ENCODE assay signal across 30 cellular contexts in genomic region chr13:102260256-102260655, GRCh38.
"Had no signal": no experiment of that assay in that cellular context is flagged by ENCODE, and none has a peak within 500 bp of the region (broad histone marks: within the 10 kb centered on the region; RNA-seq: fewer than 3 reads in every experiment).

No MANE protein-coding gene starts in this region.

- H3K4me1 ChIP-seq: ascending aorta, colonic mucosa, esophagus squamous epithelium, vagina had no signal

- ATAC-seq: left colon, sciatic nerve had no signal

- H3K4me1 Mint-ChIP-seq: activated CD4-positive, alpha-beta memory T cell treated with anti-CD3 and anti-CD28 coated beads, Interleukin-2, amount 10 ng/mL, durations not matched to agents 7 days and 5 days; activated CD4-positive, alpha-beta T cell treated with anti-CD3 and anti-CD28 coated beads, Interleukin-2, amount 10 ng/mL, durations not matched to agents 7 days and 5 days; activated naive CD4-positive, alpha-beta T cell treated with anti-CD3 and anti-CD28 coated beads, Interleukin-2, amount 10 ng/mL, durations not matched to agents 7 days and 5 days; activated naive CD8-positive, alpha-beta T cell treated with anti-CD3 and anti-CD28 coated beads, Interleukin-2, amount 10 ng/mL, durations not matched to agents 7 days and 5 days; immature natural killer cell; nephron had no signal

- H3K27me3 ChIP-seq: ascending aorta, cardiac muscle cell, colonic mucosa, esophagus squamous epithelium, vagina had no signal

- H3K27ac ChIP-seq: ascending aorta, cardiac muscle cell, colonic mucosa, epithelial cell of prostate, esophagus squamous epithelium, skin epidermis, thoracic aorta, vagina had no signal

- H3K36me3 Mint-ChIP-seq: activated naive CD4-positive, alpha-beta T cell treated with anti-CD3 and anti-CD28 coated beads, Interleukin-2, amount 10 ng/mL, durations not matched to agents 7 days and 5 days; activated naive CD8-positive, alpha-beta T cell treated with anti-CD3 and anti-CD28 coated beads, Interleukin-2, amount 10 ng/mL, durations not matched to agents 7 days and 5 days; brain; immature natural killer cell; type B pancreatic cell had no signal

- H3K27me3 Mint-ChIP-seq: activated CD4-positive, alpha-beta memory T cell treated with anti-CD3 and anti-CD28 coated beads, Interleukin-2, amount 10 ng/mL, durations not matched to agents 7 days and 5 days; activated CD4-positive, alpha-beta T cell treated with anti-CD3 and anti-CD28 coated beads, Interleukin-2, amount 10 ng/mL, durations not matched to agents 7 days and 5 days; activated naive CD4-positive, alpha-beta T cell treated with anti-CD3 and anti-CD28 coated beads, Interleukin-2, amount 10 ng/mL, durations not matched to agents 7 days and 5 days; activated naive CD8-positive, alpha-beta T cell treated with anti-CD3 and anti-CD28 coated beads, Interleukin-2, amount 10 ng/mL, durations not matched to agents 7 days and 5 days; type B pancreatic cell had no signal

- DNase-seq: activated CD4-positive, alpha-beta memory T cell treated with anti-CD3 and anti-CD28 coated beads, Interleukin-2, amount 10 ng/mL, durations not matched to agents 7 days and 5 days; activated CD4-positive, alpha-beta T cell treated with anti-CD3 and anti-CD28 coated beads for 1 hour; activated CD4-positive, alpha-beta T cell treated with anti-CD3 and anti-CD28 coated beads, Interleukin-2, amount 10 ng/mL, durations not matched to agents 7 days and 5 days; activated CD8-positive, alpha-beta memory T cell treated with anti-CD3 and anti-CD28 coated beads, Interleukin-2, amount 50 U/mL, for 48 hours; activated gamma-delta T cell; activated naive CD4-positive, alpha-beta T cell treated with anti-CD3 and anti-CD28 coated beads, Interleukin-2, amount 10 ng/mL, durations not matched to agents 7 days and 5 days; activated naive CD8-positive, alpha-beta T cell treated with anti-CD3 and anti-CD28 coated beads, Interleukin-2, amount 10 ng/mL, durations not matched to agents 7 days and 5 days; activated T-cell treated with anti-CD3 and anti-CD28 coated beads, Interleukin-2, amount 50 U/mL, for 24 hours; cerebellar nuclear complex; colonic mucosa; effector CD8-positive, alpha-beta T cell; esophagus squamous epithelium; immature natural killer cell; kidney; left colon; mammary epithelial cell; stimulated activated CD4-positive, alpha-beta T cell treated with anti-CD3 and anti-CD28 coated beads, Interleukin-12 subunit alpha, Interleukin-12 subunit beta, amount 100 ng/mL, for 4 hours; stimulated activated CD4-positive, alpha-beta T cell treated with anti-CD3 and anti-CD28 coated beads, Interleukin-4, amount 100 ng/mL, for 1 hour; T1000 had no signal

- H3K4me3 ChIP-seq: ascending aorta, cardiac muscle cell, colonic mucosa, esophagus squamous epithelium, skin epidermis, thoracic aorta, vagina had no signal

- H3K27ac Mint-ChIP-seq: activated CD4-positive, alpha-beta memory T cell treated with anti-CD3 and anti-CD28 coated beads, Interleukin-2, amount 10 ng/mL, durations not matched to agents 7 days and 5 days; activated CD4-positive, alpha-beta T cell treated with anti-CD3 and anti-CD28 coated beads, Interleukin-2, amount 10 ng/mL, durations not matched to agents 7 days and 5 days; activated naive CD8-positive, alpha-beta T cell treated with anti-CD3 and anti-CD28 coated beads, Interleukin-2, amount 10 ng/mL, durations not matched to agents 7 days and 5 days; activated T-cell treated with anti-CD3 and anti-CD28 coated beads, Interleukin-2, amount 50 U/mL, for 24 hours; immature natural killer cell; nephron; stimulated activated naive CD8-positive, alpha-beta T cell treated with anti-CD3 and anti-CD28 coated beads, Interleukin-15, Interleukin-2, amounts not matched to agents 100 ng/mL and 50 ng/mL, for 24 hours; type B pancreatic cell had no signal

- H3K4me3 Mint-ChIP-seq: activated CD4-positive, alpha-beta memory T cell treated with anti-CD3 and anti-CD28 coated beads, Interleukin-2, amount 10 ng/mL, durations not matched to agents 7 days and 5 days; activated CD4-positive, alpha-beta T cell treated with anti-CD3 and anti-CD28 coated beads, Interleukin-2, amount 10 ng/mL, durations not matched to agents 7 days and 5 days; activated naive CD4-positive, alpha-beta T cell treated with anti-CD3 and anti-CD28 coated beads, Interleukin-2, amount 10 ng/mL, durations not matched to agents 7 days and 5 days; activated naive CD8-positive, alpha-beta T cell treated with anti-CD3 and anti-CD28 coated beads, Interleukin-2, amount 10 ng/mL, durations not matched to agents 7 days and 5 days; activated T-cell treated with anti-CD3 and anti-CD28 coated beads, Interleukin-2, amount 50 U/mL, for 24 hours; brain; immature natural killer cell; nephron; stimulated activated naive CD8-positive, alpha-beta T cell treated with anti-CD3 and anti-CD28 coated beads, Interleukin-15, Interleukin-2, amounts not matched to agents 100 ng/mL and 50 ng/mL, for 24 hours; type B pancreatic cell had no signal

- H3K9me3 ChIP-seq: ascending aorta, colonic mucosa, esophagus squamous epithelium, thoracic aorta, vagina had no signal

- H3K9me3 Mint-ChIP-seq: activated CD4-positive, alpha-beta memory T cell treated with anti-CD3 and anti-CD28 coated beads, Interleukin-2, amount 10 ng/mL, durations not matched to agents 7 days and 5 days; activated CD4-positive, alpha-beta T cell treated with anti-CD3 and anti-CD28 coated beads, Interleukin-2, amount 10 ng/mL, durations not matched to agents 7 days and 5 days; activated naive CD4-positive, alpha-beta T cell treated with anti-CD3 and anti-CD28 coated beads, Interleukin-2, amount 10 ng/mL, durations not matched to agents 7 days and 5 days; nephron; type B pancreatic cell had no signal

- H3K36me3 ChIP-seq: ascending aorta, cardiac muscle cell, colonic mucosa, esophagus squamous epithelium, thoracic aorta, vagina had no signal
